1 cellular context compared by ENCODE assay signal in the genomic region with DNA sequence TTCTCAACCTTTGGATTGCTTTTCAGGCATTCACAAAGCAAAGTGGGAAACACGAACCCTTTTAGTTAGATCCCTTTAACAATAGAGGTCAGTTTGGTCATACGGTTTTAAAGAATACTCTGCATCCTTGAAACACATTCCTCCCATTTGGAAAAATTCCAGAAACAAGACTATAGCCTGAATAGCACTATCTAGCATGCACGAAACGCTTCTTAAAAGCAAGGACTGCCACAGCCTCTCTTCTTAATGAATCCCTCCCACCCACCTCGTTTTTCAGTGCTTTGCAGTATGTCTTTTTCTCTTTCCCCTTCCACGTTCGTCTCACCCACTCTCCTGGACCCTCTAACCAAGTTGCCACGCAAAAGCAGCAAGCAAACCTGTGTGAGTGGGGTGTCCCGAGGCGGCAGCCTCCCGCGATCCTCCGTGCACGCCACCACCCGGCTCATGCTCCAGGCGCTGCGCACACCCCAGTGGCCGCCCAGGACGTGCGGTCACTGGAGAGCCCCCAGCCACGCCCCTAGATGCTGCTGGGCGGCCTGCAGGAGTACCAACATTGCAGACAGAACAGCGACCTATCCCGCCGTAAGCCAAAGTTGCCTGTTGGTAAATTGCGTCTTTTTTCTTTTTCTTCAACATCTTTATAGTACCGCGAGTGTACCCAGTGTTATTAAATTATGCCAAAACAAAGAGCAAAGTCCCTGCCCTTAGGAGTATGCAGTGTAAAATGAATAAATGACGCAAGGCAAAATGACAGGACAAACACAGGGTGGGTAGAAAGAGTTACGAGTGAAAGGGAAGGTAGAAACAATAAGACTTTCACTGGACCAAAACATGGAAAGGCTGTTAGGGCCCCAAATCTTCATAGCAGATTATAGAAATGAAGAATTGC.
A peak's percentile ranks its signal among the peaks of the same experiment; 100 is the strongest.
TF ChIP-seq lines count a peak whose summit lies in the region.

A gene with protein sequence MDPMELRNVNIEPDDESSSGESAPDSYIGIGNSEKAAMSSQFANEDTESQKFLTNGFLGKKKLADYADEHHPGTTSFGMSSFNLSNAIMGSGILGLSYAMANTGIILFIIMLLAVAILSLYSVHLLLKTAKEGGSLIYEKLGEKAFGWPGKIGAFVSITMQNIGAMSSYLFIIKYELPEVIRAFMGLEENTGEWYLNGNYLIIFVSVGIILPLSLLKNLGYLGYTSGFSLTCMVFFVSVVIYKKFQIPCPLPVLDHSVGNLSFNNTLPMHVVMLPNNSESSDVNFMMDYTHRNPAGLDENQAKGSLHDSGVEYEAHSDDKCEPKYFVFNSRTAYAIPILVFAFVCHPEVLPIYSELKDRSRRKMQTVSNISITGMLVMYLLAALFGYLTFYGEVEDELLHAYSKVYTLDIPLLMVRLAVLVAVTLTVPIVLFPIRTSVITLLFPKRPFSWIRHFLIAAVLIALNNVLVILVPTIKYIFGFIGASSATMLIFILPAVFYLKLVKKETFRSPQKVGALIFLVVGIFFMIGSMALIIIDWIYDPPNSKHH (minus strand): TSS at position 472 of the 889 bp plus-strand sequence. CDS start 32,926 bp downstream, outside the sequence.

TF ChIP-seq in HepG2, 621 proteins besides CTCF, POLR2A, EP300 and RAD21 (continued from another document and continues in another):
- TF ChIP-seq, protein P1, sequence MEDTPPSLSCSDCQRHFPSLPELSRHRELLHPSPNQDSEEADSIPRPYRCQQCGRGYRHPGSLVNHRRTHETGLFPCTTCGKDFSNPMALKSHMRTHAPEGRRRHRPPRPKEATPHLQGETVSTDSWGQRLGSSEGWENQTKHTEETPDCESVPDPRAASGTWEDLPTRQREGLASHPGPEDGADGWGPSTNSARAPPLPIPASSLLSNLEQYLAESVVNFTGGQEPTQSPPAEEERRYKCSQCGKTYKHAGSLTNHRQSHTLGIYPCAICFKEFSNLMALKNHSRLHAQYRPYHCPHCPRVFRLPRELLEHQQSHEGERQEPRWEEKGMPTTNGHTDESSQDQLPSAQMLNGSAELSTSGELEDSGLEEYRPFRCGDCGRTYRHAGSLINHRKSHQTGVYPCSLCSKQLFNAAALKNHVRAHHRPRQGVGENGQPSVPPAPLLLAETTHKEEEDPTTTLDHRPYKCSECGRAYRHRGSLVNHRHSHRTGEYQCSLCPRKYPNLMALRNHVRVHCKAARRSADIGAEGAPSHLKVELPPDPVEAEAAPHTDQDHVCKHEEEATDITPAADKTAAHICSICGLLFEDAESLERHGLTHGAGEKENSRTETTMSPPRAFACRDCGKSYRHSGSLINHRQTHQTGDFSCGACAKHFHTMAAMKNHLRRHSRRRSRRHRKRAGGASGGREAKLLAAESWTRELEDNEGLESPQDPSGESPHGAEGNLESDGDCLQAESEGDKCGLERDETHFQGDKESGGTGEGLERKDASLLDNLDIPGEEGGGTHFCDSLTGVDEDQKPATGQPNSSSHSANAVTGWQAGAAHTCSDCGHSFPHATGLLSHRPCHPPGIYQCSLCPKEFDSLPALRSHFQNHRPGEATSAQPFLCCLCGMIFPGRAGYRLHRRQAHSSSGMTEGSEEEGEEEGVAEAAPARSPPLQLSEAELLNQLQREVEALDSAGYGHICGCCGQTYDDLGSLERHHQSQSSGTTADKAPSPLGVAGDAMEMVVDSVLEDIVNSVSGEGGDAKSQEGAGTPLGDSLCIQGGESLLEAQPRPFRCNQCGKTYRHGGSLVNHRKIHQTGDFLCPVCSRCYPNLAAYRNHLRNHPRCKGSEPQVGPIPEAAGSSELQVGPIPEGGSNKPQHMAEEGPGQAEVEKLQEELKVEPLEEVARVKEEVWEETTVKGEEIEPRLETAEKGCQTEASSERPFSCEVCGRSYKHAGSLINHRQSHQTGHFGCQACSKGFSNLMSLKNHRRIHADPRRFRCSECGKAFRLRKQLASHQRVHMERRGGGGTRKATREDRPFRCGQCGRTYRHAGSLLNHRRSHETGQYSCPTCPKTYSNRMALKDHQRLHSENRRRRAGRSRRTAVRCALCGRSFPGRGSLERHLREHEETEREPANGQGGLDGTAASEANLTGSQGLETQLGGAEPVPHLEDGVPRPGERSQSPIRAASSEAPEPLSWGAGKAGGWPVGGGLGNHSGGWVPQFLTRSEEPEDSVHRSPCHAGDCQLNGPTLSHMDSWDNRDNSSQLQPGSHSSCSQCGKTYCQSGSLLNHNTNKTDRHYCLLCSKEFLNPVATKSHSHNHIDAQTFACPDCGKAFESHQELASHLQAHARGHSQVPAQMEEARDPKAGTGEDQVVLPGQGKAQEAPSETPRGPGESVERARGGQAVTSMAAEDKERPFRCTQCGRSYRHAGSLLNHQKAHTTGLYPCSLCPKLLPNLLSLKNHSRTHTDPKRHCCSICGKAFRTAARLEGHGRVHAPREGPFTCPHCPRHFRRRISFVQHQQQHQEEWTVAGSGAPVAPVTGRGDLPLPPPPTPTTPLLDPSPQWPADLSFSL (CRISPR knock-in tag; IDR thresholded peaks at IDR 0.05) = no peak
- TF ChIP-seq NONO (IDR thresholded peaks at IDR 0.05) (no peak), NONO (CRISPR knock-in tag; conservative IDR thresholded peaks at IDR 0.05) (no peak), JUNB (CRISPR knock-in tag; IDR thresholded peaks at IDR 0.05; ENCODE audit: borderline replicate concordance) (no peak), ZBTB20 (CRISPR knock-in tag; IDR thresholded peaks at IDR 0.05; ENCODE audit: borderline replicate concordance, low read depth) (no peak), HDAC6 (IDR thresholded peaks at IDR 0.05; ENCODE audit: low read depth, low read length) (no peak), ZNF292 (CRISPR knock-in tag; IDR thresholded peaks at IDR 0.05; ENCODE audit: borderline replicate concordance, low read depth) (peak; percentile 68; the same call in 1 of the 2 replicates), FOXM1 (CRISPR knock-in tag; IDR thresholded peaks at IDR 0.05) (no peak), FOSL1 (CRISPR knock-in tag; IDR thresholded peaks at IDR 0.05; ENCODE audit: borderline replicate concordance) (no peak), RXRB (CRISPR knock-in tag; IDR thresholded peaks at IDR 0.05; ENCODE audit: borderline replicate concordance) (peak; percentile 60; the same call in 1 of the 2 replicates), EZH2 (conservative IDR thresholded peaks at IDR 0.05; ENCODE audit: low read depth, low read length) (no peak), MEIS2 (CRISPR knock-in tag; IDR thresholded peaks at IDR 0.05) (0 out of 2 replicates have a peak, but pooled peaks have one; percentile 42), MIXL1 (CRISPR knock-in tag; IDR thresholded peaks at IDR 0.05) (peak; percentile 62; the same call in 1 of the 2 replicates), ZNF891 (CRISPR knock-in tag; IDR thresholded peaks at IDR 0.05) (no peak), ELF4 (CRISPR knock-in tag; IDR thresholded peaks at IDR 0.05; ENCODE audit: borderline replicate concordance) (no peak), PHF21A (CRISPR knock-in tag; IDR thresholded peaks at IDR 0.05) (peak; percentile 19; the same call in 1 of the 2 replicates), ZNF781 (CRISPR knock-in tag; IDR thresholded peaks at IDR 0.05; ENCODE audit: borderline replicate concordance, not compliant biosample characterization) (peak; percentile 44), RBM22 (optimal IDR thresholded peaks at IDR 0.05; ENCODE audit: low read length) (no peak), FOXA1 (IDR thresholded peaks at IDR 0.05) (no peak), FOXA1 (CRISPR knock-in tag; IDR thresholded peaks at IDR 0.05) (no peak), ZNF232 (CRISPR knock-in tag; IDR thresholded peaks at IDR 0.05; ENCODE audit: borderline replicate concordance) (no peak), EEA1 (CRISPR knock-in tag; IDR thresholded peaks at IDR 0.05; ENCODE audit: borderline replicate concordance) (no peak), NFYB (CRISPR knock-in tag; IDR thresholded peaks at IDR 0.05) (0 out of 2 replicates have a peak, but pooled peaks have one; percentile 11), TEAD2 (CRISPR knock-in tag; IDR thresholded peaks at IDR 0.05) (no peak), PHF8 (CRISPR knock-in tag; IDR thresholded peaks at IDR 0.05) (peak; percentile 36; the same call in 1 of the 2 replicates), ZNF331 (CRISPR knock-in tag; IDR thresholded peaks at IDR 0.05) (0 out of 2 replicates have a peak, but pooled peaks have one; percentile 20), RFXANK (CRISPR knock-in tag; IDR thresholded peaks at IDR 0.05) (no peak), TCF12 (IDR thresholded peaks at IDR 0.05) (no peak), TCF12 (CRISPR knock-in tag; IDR thresholded peaks at IDR 0.05) (no peak), ZNF788 (CRISPR knock-in tag; IDR thresholded peaks at IDR 0.05; ENCODE audit: borderline replicate concordance) (no peak), ZNF709 (CRISPR knock-in tag; IDR thresholded peaks at IDR 0.05) (peak; percentile 39; the same call in 1 of the 2 replicates), ZNF746 (CRISPR knock-in tag; IDR thresholded peaks at IDR 0.05) (no peak)
- TF ChIP-seq, protein P2, sequence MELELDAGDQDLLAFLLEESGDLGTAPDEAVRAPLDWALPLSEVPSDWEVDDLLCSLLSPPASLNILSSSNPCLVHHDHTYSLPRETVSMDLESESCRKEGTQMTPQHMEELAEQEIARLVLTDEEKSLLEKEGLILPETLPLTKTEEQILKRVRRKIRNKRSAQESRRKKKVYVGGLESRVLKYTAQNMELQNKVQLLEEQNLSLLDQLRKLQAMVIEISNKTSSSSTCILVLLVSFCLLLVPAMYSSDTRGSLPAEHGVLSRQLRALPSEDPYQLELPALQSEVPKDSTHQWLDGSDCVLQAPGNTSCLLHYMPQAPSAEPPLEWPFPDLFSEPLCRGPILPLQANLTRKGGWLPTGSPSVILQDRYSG (CRISPR knock-in tag; IDR thresholded peaks at IDR 0.05) = no peak
- TF ChIP-seq, protein P3, sequence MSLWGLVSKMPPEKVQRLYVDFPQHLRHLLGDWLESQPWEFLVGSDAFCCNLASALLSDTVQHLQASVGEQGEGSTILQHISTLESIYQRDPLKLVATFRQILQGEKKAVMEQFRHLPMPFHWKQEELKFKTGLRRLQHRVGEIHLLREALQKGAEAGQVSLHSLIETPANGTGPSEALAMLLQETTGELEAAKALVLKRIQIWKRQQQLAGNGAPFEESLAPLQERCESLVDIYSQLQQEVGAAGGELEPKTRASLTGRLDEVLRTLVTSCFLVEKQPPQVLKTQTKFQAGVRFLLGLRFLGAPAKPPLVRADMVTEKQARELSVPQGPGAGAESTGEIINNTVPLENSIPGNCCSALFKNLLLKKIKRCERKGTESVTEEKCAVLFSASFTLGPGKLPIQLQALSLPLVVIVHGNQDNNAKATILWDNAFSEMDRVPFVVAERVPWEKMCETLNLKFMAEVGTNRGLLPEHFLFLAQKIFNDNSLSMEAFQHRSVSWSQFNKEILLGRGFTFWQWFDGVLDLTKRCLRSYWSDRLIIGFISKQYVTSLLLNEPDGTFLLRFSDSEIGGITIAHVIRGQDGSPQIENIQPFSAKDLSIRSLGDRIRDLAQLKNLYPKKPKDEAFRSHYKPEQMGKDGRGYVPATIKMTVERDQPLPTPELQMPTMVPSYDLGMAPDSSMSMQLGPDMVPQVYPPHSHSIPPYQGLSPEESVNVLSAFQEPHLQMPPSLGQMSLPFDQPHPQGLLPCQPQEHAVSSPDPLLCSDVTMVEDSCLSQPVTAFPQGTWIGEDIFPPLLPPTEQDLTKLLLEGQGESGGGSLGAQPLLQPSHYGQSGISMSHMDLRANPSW (CRISPR knock-in tag; IDR thresholded peaks at IDR 0.05; ENCODE audit: borderline replicate concordance) = no peak
- TF ChIP-seq, protein P4, sequence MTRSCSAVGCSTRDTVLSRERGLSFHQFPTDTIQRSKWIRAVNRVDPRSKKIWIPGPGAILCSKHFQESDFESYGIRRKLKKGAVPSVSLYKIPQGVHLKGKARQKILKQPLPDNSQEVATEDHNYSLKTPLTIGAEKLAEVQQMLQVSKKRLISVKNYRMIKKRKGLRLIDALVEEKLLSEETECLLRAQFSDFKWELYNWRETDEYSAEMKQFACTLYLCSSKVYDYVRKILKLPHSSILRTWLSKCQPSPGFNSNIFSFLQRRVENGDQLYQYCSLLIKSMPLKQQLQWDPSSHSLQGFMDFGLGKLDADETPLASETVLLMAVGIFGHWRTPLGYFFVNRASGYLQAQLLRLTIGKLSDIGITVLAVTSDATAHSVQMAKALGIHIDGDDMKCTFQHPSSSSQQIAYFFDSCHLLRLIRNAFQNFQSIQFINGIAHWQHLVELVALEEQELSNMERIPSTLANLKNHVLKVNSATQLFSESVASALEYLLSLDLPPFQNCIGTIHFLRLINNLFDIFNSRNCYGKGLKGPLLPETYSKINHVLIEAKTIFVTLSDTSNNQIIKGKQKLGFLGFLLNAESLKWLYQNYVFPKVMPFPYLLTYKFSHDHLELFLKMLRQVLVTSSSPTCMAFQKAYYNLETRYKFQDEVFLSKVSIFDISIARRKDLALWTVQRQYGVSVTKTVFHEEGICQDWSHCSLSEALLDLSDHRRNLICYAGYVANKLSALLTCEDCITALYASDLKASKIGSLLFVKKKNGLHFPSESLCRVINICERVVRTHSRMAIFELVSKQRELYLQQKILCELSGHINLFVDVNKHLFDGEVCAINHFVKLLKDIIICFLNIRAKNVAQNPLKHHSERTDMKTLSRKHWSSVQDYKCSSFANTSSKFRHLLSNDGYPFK (CRISPR knock-in tag; IDR thresholded peaks at IDR 0.05; ENCODE audit: borderline replicate concordance) = no peak
- TF ChIP-seq, protein P5, sequence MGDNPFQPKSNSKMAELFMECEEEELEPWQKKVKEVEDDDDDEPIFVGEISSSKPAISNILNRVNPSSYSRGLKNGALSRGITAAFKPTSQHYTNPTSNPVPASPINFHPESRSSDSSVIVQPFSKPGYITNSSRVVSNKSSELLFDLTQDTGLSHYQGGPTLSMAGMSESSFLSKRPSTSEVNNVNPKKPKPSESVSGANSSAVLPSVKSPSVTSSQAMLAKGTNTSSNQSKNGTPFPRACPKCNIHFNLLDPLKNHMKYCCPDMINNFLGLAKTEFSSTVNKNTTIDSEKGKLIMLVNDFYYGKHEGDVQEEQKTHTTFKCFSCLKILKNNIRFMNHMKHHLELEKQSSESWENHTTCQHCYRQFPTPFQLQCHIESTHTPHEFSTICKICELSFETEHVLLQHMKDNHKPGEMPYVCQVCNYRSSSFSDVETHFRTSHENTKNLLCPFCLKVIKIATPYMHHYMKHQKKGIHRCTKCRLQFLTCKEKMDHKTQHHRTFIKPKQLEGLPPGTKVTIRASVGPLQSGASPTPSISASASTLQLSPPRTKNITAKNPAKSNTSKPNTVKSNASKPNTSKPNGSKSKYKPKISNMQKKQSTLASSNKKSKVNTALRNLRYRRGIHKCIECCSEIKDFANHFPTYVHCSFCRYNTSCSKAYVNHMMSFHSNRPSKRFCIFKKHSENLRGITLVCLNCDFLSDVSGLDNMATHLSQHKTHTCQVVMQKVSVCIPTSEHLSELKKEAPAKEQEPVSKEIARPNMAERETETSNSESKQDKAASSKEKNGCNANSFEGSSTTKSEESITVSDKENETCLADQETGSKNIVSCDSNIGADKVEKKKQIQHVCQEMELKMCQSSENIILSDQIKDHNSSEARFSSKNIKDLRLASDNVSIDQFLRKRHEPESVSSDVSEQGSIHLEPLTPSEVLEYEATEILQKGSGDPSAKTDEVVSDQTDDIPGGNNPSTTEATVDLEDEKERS (CRISPR knock-in tag; IDR thresholded peaks at IDR 0.05) = no peak
- TF ChIP-seq, protein P6, sequence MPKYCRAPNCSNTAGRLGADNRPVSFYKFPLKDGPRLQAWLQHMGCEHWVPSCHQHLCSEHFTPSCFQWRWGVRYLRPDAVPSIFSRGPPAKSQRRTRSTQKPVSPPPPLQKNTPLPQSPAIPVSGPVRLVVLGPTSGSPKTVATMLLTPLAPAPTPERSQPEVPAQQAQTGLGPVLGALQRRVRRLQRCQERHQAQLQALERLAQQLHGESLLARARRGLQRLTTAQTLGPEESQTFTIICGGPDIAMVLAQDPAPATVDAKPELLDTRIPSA (CRISPR knock-in tag; IDR thresholded peaks at IDR 0.05; ENCODE audit: borderline replicate concordance) = no peak
- TF ChIP-seq, protein P7, sequence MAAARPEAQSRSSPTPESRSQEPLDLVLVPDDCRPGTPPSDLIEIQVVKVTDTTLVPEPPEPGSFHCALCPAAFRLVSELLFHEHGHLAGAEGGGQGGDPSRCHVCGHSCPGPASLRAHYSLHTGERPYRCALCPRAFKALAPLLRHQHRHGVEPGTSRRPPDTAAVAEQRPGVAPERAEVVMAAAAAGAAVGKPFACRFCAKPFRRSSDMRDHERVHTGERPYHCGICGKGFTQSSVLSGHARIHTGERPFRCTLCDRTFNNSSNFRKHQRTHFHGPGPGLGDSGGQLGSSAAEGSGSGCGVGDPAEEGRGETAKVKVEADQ (CRISPR knock-in tag; IDR thresholded peaks at IDR 0.05; ENCODE audit: borderline replicate concordance) = no peak
